14 cellular contexts compared by ENCODE assay signal in genomic region chr13:37069597-37070103, GRCh38. TPM values are rescaled to one million over a fixed set of nuclear protein-coding genes. Genes with fewer than 3 reads are reported as not detected.
A peak's percentile ranks its signal among the peaks of the same experiment; 100 is the strongest.
DNase-seq lines count a peak whose midpoint lies in the region; ATAC-seq and TF ChIP-seq lines count a peak whose summit lies in the region.
"Had no signal": no experiment of that assay in that cellular context is flagged by ENCODE, and none has a peak within 500 bp of the region (broad histone marks: within the 10 kb centered on the region; RNA-seq: fewer than 3 reads in every experiment).

No MANE protein-coding gene starts in this region.

- H3K4me3 ChIP-seq in BE2C (ENCODE audit: low read depth, low read length), result peak overlapping the region; percentile 27
- H3K4me3 ChIP-seq in BLaER1 treated with 17β-estradiol and CSF1 and Interleukin-3, amounts not matched to agents 10 nM and 100 nM, result peak overlapping the region; percentile 44 to 67 (median 52)
- H3K4me3 ChIP-seq: SJSA1 had no signal

- H3K4me2 ChIP-seq in BLaER1 treated with 17β-estradiol and CSF1 and Interleukin-3, amounts not matched to agents 10 nM and 100 nM, result peak overlapping the region; percentile 86 to 98 (median 93)
- H3K4me2 ChIP-seq: KMS-11 had no signal

- H3K27ac Mint-ChIP-seq in stimulated activated effector memory CD8-positive, alpha-beta T cell treated with anti-CD3 and anti-CD28 coated beads, Interleukin-12 subunit alpha, Interleukin-12 subunit beta, amount 100 ng/mL, for 72 hours, result no peak overlapping the region
- H3K27ac Mint-ChIP-seq: CD14-positive monocyte had no signal

- H3K9me3 ChIP-seq in BE2C, result no peaks in the 10 kb centered on the region
- H3K9me3 ChIP-seq in BLaER1 treated with 17β-estradiol and CSF1 and Interleukin-3, amounts not matched to agents 10 nM and 100 nM (replicated peaks in 1 of 11), result no peaks in the 10 kb centered on the region
- H3K9me3 ChIP-seq: SJSA1 had no signal

- H3K4me1 Mint-ChIP-seq in stimulated activated effector memory CD8-positive, alpha-beta T cell treated with anti-CD3 and anti-CD28 coated beads, Interleukin-12 subunit alpha, Interleukin-12 subunit beta, amount 100 ng/mL, for 72 hours, result no peaks in the 10 kb centered on the region

- no peaks in the 10 kb centered on the region for H3K27me3 ChIP-seq in BE2C
- H3K27me3 ChIP-seq in BLaER1 treated with 17β-estradiol and CSF1 and Interleukin-3, amounts not matched to agents 10 nM and 100 nM, result 0 out of 22 replicates have a peak, but pooled peaks cover 0 to 4% (median 0%) of the 10 kb centered on the region in 11 experiments
- H3K27me3 ChIP-seq: SJSA1 had no signal

- H3K36me3 Mint-ChIP-seq in stimulated activated effector memory CD8-positive, alpha-beta T cell treated with anti-CD3 and anti-CD28 coated beads, Interleukin-12 subunit alpha, Interleukin-12 subunit beta, amount 100 ng/mL, for 72 hours, result no peaks in the 10 kb centered on the region
- H3K36me3 Mint-ChIP-seq: CD14-positive monocyte had no signal

- ATAC-seq in esophagus mucosa, result peak; percentile 23
- peak; percentile 32 for ATAC-seq in stimulated activated effector memory CD8-positive, alpha-beta T cell treated with anti-CD3 and anti-CD28 coated beads, Interleukin-12 subunit alpha, Interleukin-12 subunit beta, amount 100 ng/mL, for 72 hours
- ATAC-seq in GM21360 (IDR thresholded peaks at IDR 0.05; ENCODE audit: unreplicated experiment), result no peak
- ATAC-seq in GM21528 (IDR thresholded peaks at IDR 0.05; ENCODE audit: low FRiP score, unreplicated experiment), result no peak

- no peaks in the 10 kb centered on the region for H3K36me3 ChIP-seq in BE2C
- H3K36me3 ChIP-seq in BLaER1 treated with 17β-estradiol and CSF1 and Interleukin-3, amounts not matched to agents 10 nM and 100 nM, result no peaks in the 10 kb centered on the region
- H3K36me3 ChIP-seq: SJSA1 had no signal

- in situ Hi-C loops in GM13976 (cut with MboI; ENCODE audit: low sequenced_read_pairs, unreplicated experiment), result no loop called here

- no peak overlapping the region for H3K4me3 Mint-ChIP-seq in stimulated activated effector memory CD8-positive, alpha-beta T cell treated with anti-CD3 and anti-CD28 coated beads, Interleukin-12 subunit alpha, Interleukin-12 subunit beta, amount 100 ng/mL, for 72 hours
- H3K4me3 Mint-ChIP-seq: CD14-positive monocyte had no signal

- H3K9ac ChIP-seq in BLaER1 treated with 17β-estradiol and CSF1 and Interleukin-3, amounts not matched to agents 10 nM and 100 nM, result peak overlapping the region; percentile 52 to 75 (median 71)
- H3K9ac ChIP-seq: KMS-11 had no signal

- TF ChIP-seq CTCF in BE2C (IDR thresholded peaks at IDR 0.05; ENCODE audit: low read depth, low read length) (no peak), GM13976 (IDR thresholded peaks at IDR 0.05; ENCODE audit: borderline replicate concordance, control extremely low read depth, extremely low read depth, insufficient read depth, missing control alignments) (no peak)

- peak; percentile 18 for DNase-seq in BE2C
- DNase-seq in stimulated activated effector memory CD8-positive, alpha-beta T cell treated with anti-CD3 and anti-CD28 coated beads, Interleukin-12 subunit alpha, Interleukin-12 subunit beta, amount 100 ng/mL, for 72 hours (ENCODE audit: low spot score in 2 of 2), result no peak
- DNase-seq in GM13976 (ENCODE audit: low spot score), result no peak
- DNase-seq: DMS79 treated with DMSO at 0.1 percent for 48 hours, MV-4-11, NCI-H1694 treated with DMSO at 0.1 percent for 48 hours, NCI-H226 had no signal

- peak overlapping the region in 10 of 11 experiments; percentile 27 to 73 (median 66); a peak in 19 of 22 replicates for H3K27ac ChIP-seq in BLaER1 treated with 17β-estradiol and CSF1 and Interleukin-3, amounts not matched to agents 10 nM and 100 nM
- H3K27ac ChIP-seq: KMS-11, SJSA1 had no signal

- no peaks in the 10 kb centered on the region for H4K20me1 ChIP-seq in BLaER1 treated with 17β-estradiol and CSF1 and Interleukin-3, amounts not matched to agents 10 nM and 100 nM

- no peaks in the 10 kb centered on the region for H3K9me3 Mint-ChIP-seq in stimulated activated effector memory CD8-positive, alpha-beta T cell treated with anti-CD3 and anti-CD28 coated beads, Interleukin-12 subunit alpha, Interleukin-12 subunit beta, amount 100 ng/mL, for 72 hours
- H3K9me3 Mint-ChIP-seq: CD14-positive monocyte had no signal

- no peaks in the 10 kb centered on the region for H3K4me1 ChIP-seq in BE2C
- peaks cover 13 to 19% (median 16%) of the 10 kb centered on the region in 10 experiments for H3K4me1 ChIP-seq in BLaER1 treated with 17β-estradiol and CSF1 and Interleukin-3, amounts not matched to agents 10 nM and 100 nM
- H3K4me1 ChIP-seq: SJSA1 had no signal

RNA-seq across cellular contexts. Expression of gene SUPT20H, which starts 10.2 kb away (rescaled TPM):
- polyA plus RNA-seq in BE2C (2012; ENCODE audit: insufficient read depth, insufficient read length, low read depth), result 39.5 TPM
- 27.1 TPM for total RNA-seq in esophagus mucosa

RNA-seq across cellular contexts. Expression of gene CSNK1A1L, which starts 35.8 kb away (rescaled TPM):
- not detected for polyA plus RNA-seq in BE2C (2012; ENCODE audit: insufficient read depth, insufficient read length, low read depth)
- total RNA-seq in esophagus mucosa, result not detected
- total RNA-seq: SJSA1 had no signal

Comparison
In these comparisons a context has a peak if more than half of its experiments do, and no peak if none do; other contexts are left out.
1. ATAC-seq: peak in esophagus mucosa (single experiment) and stimulated activated effector memory CD8-positive, alpha-beta T cell treated with anti-CD3 and anti-CD28 coated beads, Interleukin-12 subunit alpha, Interleukin-12 subunit beta, amount 100 ng/mL, for 72 hours (single experiment); none in GM21360 (single experiment) and GM21528 (single experiment).